Comparison of ENCODE assay signal across 1 cellular context in genomic region chr20:33125983-33126382, GRCh38.
TF ChIP-seq lines count a peak whose summit lies in the region.

No MANE protein-coding gene starts in this region.

TF ChIP-seq in HepG2, 621 proteins besides CTCF, POLR2A, EP300 and RAD21 (continues in another document):
- TF ChIP-seq SOX13 (IDR thresholded peaks at IDR 0.05), result no peak
- peak in 1 of 2 experiments; percentile 59; a peak in 1 of 4 replicates for TF ChIP-seq SOX13 (CRISPR knock-in tag; conservative IDR thresholded peaks at IDR 0.05 in 1 of 2, IDR thresholded peaks at IDR 0.05 in 1 of 2)
- TF ChIP-seq ZBTB26 (CRISPR knock-in tag; IDR thresholded peaks at IDR 0.05; ENCODE audit: borderline replicate concordance), result no peak
- TF ChIP-seq PAWR (CRISPR knock-in tag; IDR thresholded peaks at IDR 0.05; ENCODE audit: borderline replicate concordance), result no peak
- 0 out of 2 replicates have a peak, but pooled peaks have one; percentile 14 for TF ChIP-seq SAP130 (CRISPR knock-in tag; IDR thresholded peaks at IDR 0.05; ENCODE audit: low read depth)
- TF ChIP-seq ZNF792 (CRISPR knock-in tag; IDR thresholded peaks at IDR 0.05), result 0 out of 2 replicates have a peak, but pooled peaks have one; percentile 19
- no peak for TF ChIP-seq ZNF709 (CRISPR knock-in tag; IDR thresholded peaks at IDR 0.05)
- TF ChIP-seq, protein P1, sequence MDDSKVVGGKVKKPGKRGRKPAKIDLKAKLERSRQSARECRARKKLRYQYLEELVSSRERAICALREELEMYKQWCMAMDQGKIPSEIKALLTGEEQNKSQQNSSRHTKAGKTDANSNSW (CRISPR knock-in tag; IDR thresholded peaks at IDR 0.05; ENCODE audit: borderline replicate concordance), result no peak
- TF ChIP-seq FOSL2 (CRISPR knock-in tag; IDR thresholded peaks at IDR 0.05), result 0 out of 2 replicates have a peak, but pooled peaks have one; percentile 6
- TF ChIP-seq, protein P2, sequence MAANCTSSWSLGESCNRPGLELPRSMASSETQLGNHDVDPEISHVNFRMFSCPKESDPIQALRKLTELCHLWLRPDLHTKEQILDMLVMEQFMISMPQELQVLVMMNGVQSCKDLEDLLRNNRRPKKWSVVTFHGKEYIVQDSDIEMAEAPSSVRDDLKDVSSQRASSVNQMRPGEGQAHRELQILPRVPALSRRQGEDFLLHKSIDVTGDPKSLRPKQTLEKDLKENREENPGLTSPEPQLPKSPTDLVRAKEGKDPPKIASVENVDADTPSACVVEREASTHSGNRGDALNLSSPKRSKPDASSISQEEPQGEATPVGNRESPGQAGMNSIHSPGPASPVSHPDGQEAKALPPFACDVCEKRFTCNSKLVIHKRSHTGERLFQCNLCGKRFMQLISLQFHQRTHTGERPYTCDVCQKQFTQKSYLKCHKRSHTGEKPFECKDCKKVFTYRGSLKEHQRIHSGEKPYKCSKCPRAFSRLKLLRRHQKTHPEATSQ (CRISPR knock-in tag; IDR thresholded peaks at IDR 0.05; ENCODE audit: borderline replicate concordance), result no peak
- TF ChIP-seq ARID4A (CRISPR knock-in tag; IDR thresholded peaks at IDR 0.05; ENCODE audit: borderline replicate concordance), result 0 out of 2 replicates have a peak, but pooled peaks have one; percentile 23
- TF ChIP-seq GZF1 (CRISPR knock-in tag; IDR thresholded peaks at IDR 0.05), result no peak
- TF ChIP-seq TEAD2 (CRISPR knock-in tag; IDR thresholded peaks at IDR 0.05), result 0 out of 2 replicates have a peak, but pooled peaks have one; percentile 52
- no peak for TF ChIP-seq SRSF1 (optimal IDR thresholded peaks at IDR 0.05; ENCODE audit: low read depth, low read length)
- TF ChIP-seq MED1 (CRISPR knock-in tag; IDR thresholded peaks at IDR 0.05), result 0 out of 2 replicates have a peak, but pooled peaks have one; percentile 11
- TF ChIP-seq, protein P3, sequence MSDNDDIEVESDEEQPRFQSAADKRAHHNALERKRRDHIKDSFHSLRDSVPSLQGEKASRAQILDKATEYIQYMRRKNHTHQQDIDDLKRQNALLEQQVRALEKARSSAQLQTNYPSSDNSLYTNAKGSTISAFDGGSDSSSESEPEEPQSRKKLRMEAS (IDR thresholded peaks at IDR 0.05), result peak; percentile 17; the same call in 1 of the 2 replicates
- TF ChIP-seq NFYC (CRISPR knock-in tag; IDR thresholded peaks at IDR 0.05), result no peak
- TF ChIP-seq, protein P4, sequence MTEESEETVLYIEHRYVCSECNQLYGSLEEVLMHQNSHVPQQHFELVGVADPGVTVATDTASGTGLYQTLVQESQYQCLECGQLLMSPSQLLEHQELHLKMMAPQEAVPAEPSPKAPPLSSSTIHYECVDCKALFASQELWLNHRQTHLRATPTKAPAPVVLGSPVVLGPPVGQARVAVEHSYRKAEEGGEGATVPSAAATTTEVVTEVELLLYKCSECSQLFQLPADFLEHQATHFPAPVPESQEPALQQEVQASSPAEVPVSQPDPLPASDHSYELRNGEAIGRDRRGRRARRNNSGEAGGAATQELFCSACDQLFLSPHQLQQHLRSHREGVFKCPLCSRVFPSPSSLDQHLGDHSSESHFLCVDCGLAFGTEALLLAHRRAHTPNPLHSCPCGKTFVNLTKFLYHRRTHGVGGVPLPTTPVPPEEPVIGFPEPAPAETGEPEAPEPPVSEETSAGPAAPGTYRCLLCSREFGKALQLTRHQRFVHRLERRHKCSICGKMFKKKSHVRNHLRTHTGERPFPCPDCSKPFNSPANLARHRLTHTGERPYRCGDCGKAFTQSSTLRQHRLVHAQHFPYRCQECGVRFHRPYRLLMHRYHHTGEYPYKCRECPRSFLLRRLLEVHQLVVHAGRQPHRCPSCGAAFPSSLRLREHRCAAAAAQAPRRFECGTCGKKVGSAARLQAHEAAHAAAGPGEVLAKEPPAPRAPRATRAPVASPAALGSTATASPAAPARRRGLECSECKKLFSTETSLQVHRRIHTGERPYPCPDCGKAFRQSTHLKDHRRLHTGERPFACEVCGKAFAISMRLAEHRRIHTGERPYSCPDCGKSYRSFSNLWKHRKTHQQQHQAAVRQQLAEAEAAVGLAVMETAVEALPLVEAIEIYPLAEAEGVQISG (CRISPR knock-in tag; IDR thresholded peaks at IDR 0.05), result no peak
- no peak for TF ChIP-seq ZC3H4 (CRISPR knock-in tag; IDR thresholded peaks at IDR 0.05; ENCODE audit: borderline replicate concordance)
- TF ChIP-seq, protein P5, sequence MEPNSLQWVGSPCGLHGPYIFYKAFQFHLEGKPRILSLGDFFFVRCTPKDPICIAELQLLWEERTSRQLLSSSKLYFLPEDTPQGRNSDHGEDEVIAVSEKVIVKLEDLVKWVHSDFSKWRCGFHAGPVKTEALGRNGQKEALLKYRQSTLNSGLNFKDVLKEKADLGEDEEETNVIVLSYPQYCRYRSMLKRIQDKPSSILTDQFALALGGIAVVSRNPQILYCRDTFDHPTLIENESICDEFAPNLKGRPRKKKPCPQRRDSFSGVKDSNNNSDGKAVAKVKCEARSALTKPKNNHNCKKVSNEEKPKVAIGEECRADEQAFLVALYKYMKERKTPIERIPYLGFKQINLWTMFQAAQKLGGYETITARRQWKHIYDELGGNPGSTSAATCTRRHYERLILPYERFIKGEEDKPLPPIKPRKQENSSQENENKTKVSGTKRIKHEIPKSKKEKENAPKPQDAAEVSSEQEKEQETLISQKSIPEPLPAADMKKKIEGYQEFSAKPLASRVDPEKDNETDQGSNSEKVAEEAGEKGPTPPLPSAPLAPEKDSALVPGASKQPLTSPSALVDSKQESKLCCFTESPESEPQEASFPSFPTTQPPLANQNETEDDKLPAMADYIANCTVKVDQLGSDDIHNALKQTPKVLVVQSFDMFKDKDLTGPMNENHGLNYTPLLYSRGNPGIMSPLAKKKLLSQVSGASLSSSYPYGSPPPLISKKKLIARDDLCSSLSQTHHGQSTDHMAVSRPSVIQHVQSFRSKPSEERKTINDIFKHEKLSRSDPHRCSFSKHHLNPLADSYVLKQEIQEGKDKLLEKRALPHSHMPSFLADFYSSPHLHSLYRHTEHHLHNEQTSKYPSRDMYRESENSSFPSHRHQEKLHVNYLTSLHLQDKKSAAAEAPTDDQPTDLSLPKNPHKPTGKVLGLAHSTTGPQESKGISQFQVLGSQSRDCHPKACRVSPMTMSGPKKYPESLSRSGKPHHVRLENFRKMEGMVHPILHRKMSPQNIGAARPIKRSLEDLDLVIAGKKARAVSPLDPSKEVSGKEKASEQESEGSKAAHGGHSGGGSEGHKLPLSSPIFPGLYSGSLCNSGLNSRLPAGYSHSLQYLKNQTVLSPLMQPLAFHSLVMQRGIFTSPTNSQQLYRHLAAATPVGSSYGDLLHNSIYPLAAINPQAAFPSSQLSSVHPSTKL (CRISPR knock-in tag; IDR thresholded peaks at IDR 0.05), result peak; percentile 45; the same call in 1 of the 2 replicates
- TF ChIP-seq ZMYM2 (CRISPR knock-in tag; IDR thresholded peaks at IDR 0.05), result peak; percentile 51; the same call in 1 of the 2 replicates
- no peak for TF ChIP-seq CC2D1A (CRISPR knock-in tag; IDR thresholded peaks at IDR 0.05)
- TF ChIP-seq ZKSCAN8 (CRISPR knock-in tag; IDR thresholded peaks at IDR 0.05; ENCODE audit: borderline replicate concordance), result 0 out of 2 replicates have a peak, but pooled peaks have one; percentile 26
- TF ChIP-seq ZNF564 (CRISPR knock-in tag; IDR thresholded peaks at IDR 0.05), result no peak
- no peak for TF ChIP-seq KAT2B (IDR thresholded peaks at IDR 0.05; ENCODE audit: borderline replicate concordance, low read depth, low read length)
- no peak for TF ChIP-seq PLRG1 (conservative IDR thresholded peaks at IDR 0.05)
- TF ChIP-seq ZBTB21 (CRISPR knock-in tag; IDR thresholded peaks at IDR 0.05), result 0 out of 2 replicates have a peak, but pooled peaks have one; percentile 39
- TF ChIP-seq HNF4A (CRISPR knock-in tag; IDR thresholded peaks at IDR 0.05), result peak; percentile 61
- no peak for TF ChIP-seq MAFF (IDR thresholded peaks at IDR 0.05; ENCODE audit: low read depth, low read length)
- no peak for TF ChIP-seq CREB1 (IDR thresholded peaks at IDR 0.05)
- no peak for TF ChIP-seq CREB1 (CRISPR knock-in tag; IDR thresholded peaks at IDR 0.05)
- no peak for TF ChIP-seq EEA1 (CRISPR knock-in tag; IDR thresholded peaks at IDR 0.05; ENCODE audit: borderline replicate concordance)
- no peak for TF ChIP-seq NR2F6 (IDR thresholded peaks at IDR 0.05)
- peak; percentile 47; the same call in 1 of the 2 replicates for TF ChIP-seq NR2F6 (CRISPR knock-in tag; IDR thresholded peaks at IDR 0.05)
- TF ChIP-seq, protein P6, sequence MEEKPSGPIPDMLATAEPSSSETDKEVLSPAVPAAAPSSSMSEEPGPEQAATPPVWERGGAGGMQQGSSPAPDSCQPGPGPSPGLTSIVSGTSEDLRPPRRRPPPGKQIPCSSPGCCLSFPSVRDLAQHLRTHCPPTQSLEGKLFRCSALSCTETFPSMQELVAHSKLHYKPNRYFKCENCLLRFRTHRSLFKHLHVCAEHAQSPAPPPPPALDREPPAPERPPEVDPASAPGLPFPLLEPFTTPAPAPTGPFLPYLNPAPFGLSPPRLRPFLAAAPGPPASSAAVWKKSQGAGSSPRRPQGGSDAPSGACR (CRISPR knock-in tag; IDR thresholded peaks at IDR 0.05), result no peak
- 0 out of 2 replicates have a peak, but pooled peaks have one; percentile 26 for TF ChIP-seq HNF4G (IDR thresholded peaks at IDR 0.05; ENCODE audit: borderline replicate concordance, low read depth, low read length)
- no peak for TF ChIP-seq HNF4G (CRISPR knock-in tag; IDR thresholded peaks at IDR 0.05; ENCODE audit: borderline replicate concordance, low read depth)
- TF ChIP-seq, protein P7, sequence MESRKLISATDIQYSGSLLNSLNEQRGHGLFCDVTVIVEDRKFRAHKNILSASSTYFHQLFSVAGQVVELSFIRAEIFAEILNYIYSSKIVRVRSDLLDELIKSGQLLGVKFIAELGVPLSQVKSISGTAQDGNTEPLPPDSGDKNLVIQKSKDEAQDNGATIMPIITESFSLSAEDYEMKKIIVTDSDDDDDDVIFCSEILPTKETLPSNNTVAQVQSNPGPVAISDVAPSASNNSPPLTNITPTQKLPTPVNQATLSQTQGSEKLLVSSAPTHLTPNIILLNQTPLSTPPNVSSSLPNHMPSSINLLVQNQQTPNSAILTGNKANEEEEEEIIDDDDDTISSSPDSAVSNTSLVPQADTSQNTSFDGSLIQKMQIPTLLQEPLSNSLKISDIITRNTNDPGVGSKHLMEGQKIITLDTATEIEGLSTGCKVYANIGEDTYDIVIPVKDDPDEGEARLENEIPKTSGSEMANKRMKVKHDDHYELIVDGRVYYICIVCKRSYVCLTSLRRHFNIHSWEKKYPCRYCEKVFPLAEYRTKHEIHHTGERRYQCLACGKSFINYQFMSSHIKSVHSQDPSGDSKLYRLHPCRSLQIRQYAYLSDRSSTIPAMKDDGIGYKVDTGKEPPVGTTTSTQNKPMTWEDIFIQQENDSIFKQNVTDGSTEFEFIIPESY (CRISPR knock-in tag; IDR thresholded peaks at IDR 0.05), result no peak
- TF ChIP-seq HOXA7 (CRISPR knock-in tag; IDR thresholded peaks at IDR 0.05), result no peak
- TF ChIP-seq E2F5 (CRISPR knock-in tag; conservative IDR thresholded peaks at IDR 0.05), result no peak
- TF ChIP-seq RARA (CRISPR knock-in tag; IDR thresholded peaks at IDR 0.05), result peak; percentile 39; the same call in 1 of the 2 replicates
- TF ChIP-seq MAZ (IDR thresholded peaks at IDR 0.05; ENCODE audit: borderline replicate concordance, low read depth, low read length), result no peak
- TF ChIP-seq MAZ (CRISPR knock-in tag; IDR thresholded peaks at IDR 0.05; ENCODE audit: low read depth), result no peak
- TF ChIP-seq RAD51 (IDR thresholded peaks at IDR 0.05; ENCODE audit: borderline replicate concordance), result no peak
- no peak for TF ChIP-seq ZNF605 (CRISPR knock-in tag; IDR thresholded peaks at IDR 0.05)
- peak; percentile 81 for TF ChIP-seq RXRA (CRISPR knock-in tag; IDR thresholded peaks at IDR 0.05)
- TF ChIP-seq ZNF775 (CRISPR knock-in tag; IDR thresholded peaks at IDR 0.05; ENCODE audit: borderline replicate concordance), result no peak
- TF ChIP-seq, protein P8, sequence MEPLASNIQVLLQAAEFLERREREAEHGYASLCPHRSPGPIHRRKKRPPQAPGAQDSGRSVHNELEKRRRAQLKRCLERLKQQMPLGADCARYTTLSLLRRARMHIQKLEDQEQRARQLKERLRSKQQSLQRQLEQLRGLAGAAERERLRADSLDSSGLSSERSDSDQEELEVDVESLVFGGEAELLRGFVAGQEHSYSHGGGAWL (CRISPR knock-in tag; IDR thresholded peaks at IDR 0.05), result no peak
